In the genomic region with DNA sequence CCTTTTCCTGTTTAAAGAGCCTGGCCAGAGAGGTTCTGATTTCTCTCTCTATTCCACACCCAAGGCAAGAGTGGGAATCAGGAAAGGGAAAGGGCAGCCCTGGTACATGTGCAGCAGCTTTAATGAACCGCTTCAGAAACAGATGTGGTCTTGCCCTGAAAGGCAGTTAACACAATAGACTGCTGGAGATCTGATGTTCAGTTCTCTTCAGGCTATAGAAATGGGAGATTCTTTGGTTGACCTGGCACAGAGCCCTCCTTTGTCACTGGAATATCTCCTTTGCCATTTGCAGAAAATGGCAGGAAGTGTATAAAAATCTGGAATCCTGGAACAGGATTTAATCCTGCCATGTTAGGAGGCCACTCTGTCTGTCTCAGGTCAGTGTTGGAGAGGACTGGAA, we compare ENCODE assay signal across 2 cellular contexts.
A peak's percentile ranks its signal among the peaks of the same experiment; 100 is the strongest.
TF ChIP-seq lines count a peak whose summit lies in the region.

No MANE protein-coding gene starts in this region.

TF ChIP-seq in IMR-90, 13 proteins besides CTCF, POLR2A, EP300 and RAD21:
- no peak for TF ChIP-seq MAFK (IDR thresholded peaks at IDR 0.05; ENCODE audit: low read depth, low read length)
- no peak for TF ChIP-seq MXI1 (IDR thresholded peaks at IDR 0.05; ENCODE audit: borderline replicate concordance, low read depth, low read length)
- no peak for TF ChIP-seq SMC3 (IDR thresholded peaks at IDR 0.05; ENCODE audit: low read depth, low read length)
- no peak for TF ChIP-seq RCOR1 (IDR thresholded peaks at IDR 0.05; ENCODE audit: insufficient replicate concordance, low read length)
- no peak for TF ChIP-seq CHD1 (IDR thresholded peaks at IDR 0.05; ENCODE audit: low read depth, low read length)
- no peak for TF ChIP-seq NFE2L2 (IDR thresholded peaks at IDR 0.05; ENCODE audit: low read depth, low read length)
- TF ChIP-seq RFX5 (IDR thresholded peaks at IDR 0.05; ENCODE audit: low read depth, low read length) = no peak
- TF ChIP-seq, protein P1, sequence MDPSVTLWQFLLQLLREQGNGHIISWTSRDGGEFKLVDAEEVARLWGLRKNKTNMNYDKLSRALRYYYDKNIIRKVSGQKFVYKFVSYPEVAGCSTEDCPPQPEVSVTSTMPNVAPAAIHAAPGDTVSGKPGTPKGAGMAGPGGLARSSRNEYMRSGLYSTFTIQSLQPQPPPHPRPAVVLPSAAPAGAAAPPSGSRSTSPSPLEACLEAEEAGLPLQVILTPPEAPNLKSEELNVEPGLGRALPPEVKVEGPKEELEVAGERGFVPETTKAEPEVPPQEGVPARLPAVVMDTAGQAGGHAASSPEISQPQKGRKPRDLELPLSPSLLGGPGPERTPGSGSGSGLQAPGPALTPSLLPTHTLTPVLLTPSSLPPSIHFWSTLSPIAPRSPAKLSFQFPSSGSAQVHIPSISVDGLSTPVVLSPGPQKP (IDR thresholded peaks at IDR 0.05; ENCODE audit: borderline replicate concordance, low read depth, low read length) = no peak
- TF ChIP-seq FOS (IDR thresholded peaks at IDR 0.05; ENCODE audit: low read depth, low read length) = no peak
- no peak for TF ChIP-seq MAZ (IDR thresholded peaks at IDR 0.05; ENCODE audit: borderline replicate concordance, low read depth, low read length)
- TF ChIP-seq, protein P2, sequence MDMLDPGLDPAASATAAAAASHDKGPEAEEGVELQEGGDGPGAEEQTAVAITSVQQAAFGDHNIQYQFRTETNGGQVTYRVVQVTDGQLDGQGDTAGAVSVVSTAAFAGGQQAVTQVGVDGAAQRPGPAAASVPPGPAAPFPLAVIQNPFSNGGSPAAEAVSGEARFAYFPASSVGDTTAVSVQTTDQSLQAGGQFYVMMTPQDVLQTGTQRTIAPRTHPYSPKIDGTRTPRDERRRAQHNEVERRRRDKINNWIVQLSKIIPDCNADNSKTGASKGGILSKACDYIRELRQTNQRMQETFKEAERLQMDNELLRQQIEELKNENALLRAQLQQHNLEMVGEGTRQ (IDR thresholded peaks at IDR 0.05; ENCODE audit: low read depth, low read length) = no peak
- no peak for TF ChIP-seq CEBPB (IDR thresholded peaks at IDR 0.05; ENCODE audit: low read depth, low read length)
- no peak for TF ChIP-seq BHLHE40 (IDR thresholded peaks at IDR 0.05; ENCODE audit: low read depth, low read length)

TF ChIP-seq in endothelial cell of umbilical vein, 7 proteins besides CTCF, POLR2A, EP300 and RAD21:
- peak; percentile 39 for TF ChIP-seq GATA2 (IDR thresholded peaks at IDR 0.05; ENCODE audit: insufficient read depth, insufficient read length, low read depth, low read length)
- no peak for TF ChIP-seq JUN (IDR thresholded peaks at IDR 0.05; ENCODE audit: borderline replicate concordance, insufficient read depth, insufficient read length, low read depth)
